Comparison of ENCODE assay signal across 21 cellular contexts in the genomic region with DNA sequence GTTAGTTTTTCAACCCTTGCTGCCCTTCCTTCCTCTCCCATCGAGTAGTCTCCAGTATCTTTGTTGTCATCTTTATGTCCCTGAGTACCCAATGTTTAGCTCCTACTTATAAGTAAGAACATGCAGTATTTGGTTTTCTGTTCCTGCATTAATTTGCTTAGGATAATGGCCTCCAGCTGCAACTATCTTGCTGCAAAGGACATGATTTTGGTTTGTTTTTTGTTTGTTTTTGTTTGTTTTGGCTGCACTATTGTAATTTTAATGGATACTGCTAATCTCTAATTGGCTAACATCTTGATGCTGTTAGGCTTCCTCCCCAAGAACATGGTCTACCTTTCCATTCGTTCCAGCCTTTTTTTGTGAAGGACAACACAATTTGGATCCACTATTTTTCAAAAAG.
"Had no signal": no experiment of that assay in that cellular context is flagged by ENCODE, and none has a peak within 500 bp of the region (broad histone marks: within the 10 kb centered on the region; RNA-seq: fewer than 3 reads in every experiment).

No MANE protein-coding gene starts in this region.

- H3K27me3 Mint-ChIP-seq: activated CD4-positive, alpha-beta T cell treated with anti-CD3 and anti-CD28 coated beads for 36 hours; naive thymus-derived CD4-positive, alpha-beta T cell; progenitor cell of endocrine pancreas had no signal

- ATAC-seq: activated CD4-positive, alpha-beta T cell treated with anti-CD3 and anti-CD28 coated beads for 36 hours; gastroesophageal sphincter had no signal

- H3K27me3 ChIP-seq: gastroesophageal sphincter, sigmoid colon, stomach, transverse colon had no signal

- H3K4me2 ChIP-seq: smooth muscle cell had no signal

- H3K4me3 Mint-ChIP-seq: activated B cell treated with CpG ODN at 0.5 μM for 24 hours; activated CD4-positive, alpha-beta T cell treated with anti-CD3 and anti-CD28 coated beads for 36 hours; activated naive CD8-positive, alpha-beta T cell treated with anti-CD3 and anti-CD28 coated beads for 36 hours; neural crest cell; stimulated activated memory B cell treated with anti-CD40 and anti-IgM and Interleukin-4, amounts not matched to agents 10 μg/mL and 1 μg/mL and 100 μg/mL, for 72 hours had no signal

- H3K4me3 ChIP-seq: coronary artery, gastroesophageal sphincter, left ventricle myocardium inferior, sigmoid colon, smooth muscle cell, stomach, transverse colon had no signal

- H3K4me1 ChIP-seq: gastroesophageal sphincter, left ventricle myocardium inferior, sigmoid colon, stomach, transverse colon had no signal

- DNase-seq: activated B cell treated with CpG ODN at 0.5 μM for 24 hours; activated CD4-positive, alpha-beta T cell treated with anti-CD3 and anti-CD28 coated beads for 36 hours; activated CD4-positive, alpha-beta T cell treated with anti-CD3 and anti-CD28 coated beads, Interleukin-2, amount 50 U/mL, for 4 hours; activated naive CD8-positive, alpha-beta T cell treated with anti-CD3 and anti-CD28 coated beads for 36 hours; activated T-cell treated with anti-CD3 and anti-CD28 coated beads, Interleukin-2, amount 50 U/mL, for 1 hour; cerebellar nuclear complex; hypothalamus; left ventricle myocardium inferior; naive thymus-derived CD4-positive, alpha-beta T cell; retina; sigmoid colon; stimulated activated CD4-positive, alpha-beta T cell treated with anti-CD3 and anti-CD28 coated beads, Interleukin-15, amount 100 ng/mL, for 24 hours; stomach; T1000; transverse colon had no signal

- H3K36me3 ChIP-seq: gastroesophageal sphincter, left ventricle myocardium inferior, sigmoid colon, stomach, transverse colon had no signal

- H3K36me3 Mint-ChIP-seq: activated naive CD8-positive, alpha-beta T cell treated with anti-CD3 and anti-CD28 coated beads for 36 hours had no signal

- H3K4me1 Mint-ChIP-seq: neural crest cell had no signal

- H3K9me3 ChIP-seq: sigmoid colon, stomach, transverse colon had no signal

- H3K27ac Mint-ChIP-seq: activated B cell treated with CpG ODN at 0.5 μM for 24 hours; activated CD4-positive, alpha-beta T cell treated with anti-CD3 and anti-CD28 coated beads for 36 hours; activated naive CD8-positive, alpha-beta T cell treated with anti-CD3 and anti-CD28 coated beads for 36 hours; progenitor cell of endocrine pancreas; stimulated activated memory B cell treated with anti-CD40 and anti-IgM and Interleukin-4, amounts not matched to agents 10 μg/mL and 1 μg/mL and 100 μg/mL, for 72 hours had no signal
